7 cellular contexts compared by ENCODE assay signal in the genomic region with DNA sequence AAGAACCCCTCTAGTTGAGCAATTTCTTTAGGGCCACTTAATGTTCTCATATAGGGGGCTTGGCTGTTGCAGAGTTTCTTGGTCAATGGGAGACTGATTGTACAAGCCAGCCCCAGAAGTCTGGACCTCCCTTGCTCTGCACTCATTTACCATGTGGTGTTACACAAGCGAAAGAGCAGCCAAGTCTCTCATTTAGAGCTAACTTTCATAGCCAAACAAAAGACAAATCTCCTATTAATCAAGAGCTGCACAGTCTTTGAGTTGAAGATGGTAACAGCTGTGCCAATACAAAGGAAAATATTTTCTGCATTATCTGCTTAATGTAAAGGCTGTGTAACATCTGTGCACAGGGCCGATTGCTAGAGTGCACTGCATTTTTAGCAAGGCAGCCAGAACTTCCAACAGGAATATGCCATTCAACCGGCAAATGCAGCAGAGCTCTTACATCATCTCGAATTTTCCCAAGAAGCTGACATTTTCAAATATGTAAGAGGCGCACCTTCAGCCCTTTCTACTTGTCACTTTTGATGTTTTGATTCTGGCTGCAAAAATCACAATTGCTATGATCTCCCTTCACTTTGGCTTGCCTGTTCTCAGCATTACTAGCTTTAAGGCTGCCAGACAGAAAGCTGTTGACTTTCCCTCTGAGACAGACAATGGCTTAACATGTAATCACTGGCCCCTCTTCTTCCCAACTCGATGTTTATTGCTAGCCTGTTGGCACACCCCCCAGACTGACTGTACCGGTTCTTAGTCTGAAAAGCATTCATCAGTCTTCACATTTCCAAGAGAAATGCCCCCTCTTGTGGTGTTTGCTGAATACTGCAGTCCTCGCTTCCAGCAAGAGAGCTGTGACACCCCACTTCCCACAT.
DNase-seq lines count a peak whose midpoint lies in the region; ATAC-seq and TF ChIP-seq lines count a peak whose summit lies in the region.

No MANE protein-coding gene starts in this region.

- DNase-seq in NCI-H1105 treated with DMSO at 0.1 percent for 48 hours (lab: John Stamatoyannopoulos, UW), result peak; percentile 93
- DNase-seq in T follicular helper cell (ENCODE audit: low read depth), result peak; percentile 38
- peak; percentile 69 for DNase-seq in amniotic stem cell (lab: John Stamatoyannopoulos, UW)
- peak; percentile 88 for DNase-seq in right atrium auricular region (ENCODE audit: low spot score)
- DNase-seq in retinal pigment epithelial cell (ENCODE audit: low read depth), result peak; percentile 37

- H3K4me1 ChIP-seq in right atrium auricular region, result peaks cover 0 to 11% of the 10 kb centered on the region in 2 donors

- no peaks in the 10 kb centered on the region for H3K9me3 ChIP-seq in right atrium auricular region

- ATAC-seq in GM18498 (IDR thresholded peaks at IDR 0.05; ENCODE audit: unreplicated experiment) (peak; percentile 91), HG02759 (IDR thresholded peaks at IDR 0.05; ENCODE audit: unreplicated experiment) (peak; percentile 91)

- TF ChIP-seq CTCF in right atrium auricular region (IDR thresholded peaks at IDR 0.05), result peak; percentile 86 to 93
- peak; percentile 92 for TF ChIP-seq CTCF in retinal pigment epithelial cell (conservative IDR thresholded peaks at IDR 0.05; ENCODE audit: low read depth, low read length)

- H3K36me3 ChIP-seq in right atrium auricular region, result no peaks in the 10 kb centered on the region

- H3K4me3 ChIP-seq in right atrium auricular region, result no peak overlapping the region
- no peak overlapping the region for H3K4me3 ChIP-seq in retinal pigment epithelial cell (ENCODE audit: low read length)

- no peaks in the 10 kb centered on the region for H3K27me3 ChIP-seq in right atrium auricular region

- H3K27ac ChIP-seq in right atrium auricular region, result no peak overlapping the region

Comparison
In these comparisons a context has a peak if more than half of its experiments do, and no peak if none do; other contexts are left out.
1. DNase-seq: peak in every context shown above with its lines; median percentile 93 in NCI-H1105 treated with DMSO at 0.1 percent for 48 hours; 88 in right atrium auricular region; 69 in amniotic stem cell; 38 in T follicular helper cell; 37 in retinal pigment epithelial cell.